In genomic region chr9:91775011-91775707, GRCh38 we compare ENCODE assay signal across 8 cellular contexts.
A peak's percentile ranks its signal among the peaks of the same experiment; 100 is the strongest.
DNase-seq lines count a peak whose midpoint lies in the region; ATAC-seq, FAIRE-seq and TF ChIP-seq lines count a peak whose summit lies in the region.

No MANE protein-coding gene starts in this region.

- no peak for FAIRE-seq in urothelium cell line (lab: Jason Lieb, UNC)

- TF ChIP-seq POLR2A in Peyer's patch (IDR thresholded peaks at IDR 0.05), result no peak

- DNase-seq in EL (peak; percentile 67), HK-2 (ENCODE audit: unreplicated experiment) (peak; percentile 54), Peyer's patch (peak; percentile 39 to 72 (median 62)), foreskin keratinocyte (peak in 1 of 2 donors; percentile 20), urothelium cell line (ENCODE audit: low spot score) (peak; percentile 80), middle frontal gyrus (ENCODE audit: extremely low spot score, low spot score) (no peak)
- peak; percentile 32 to 52 for DNase-seq in activated T-helper 1 cell treated with anti-CD3 and anti-CD28 coated beads, Interleukin-2, amount 50 U/mL, for 16 hours (ENCODE audit: low read depth in 1 of 2, low spot score in 1 of 2)

- H3K4me1 ChIP-seq in Peyer's patch, result peaks cover 0 to 10% (median 0%) of the 10 kb centered on the region in 4 donors
- H3K4me1 ChIP-seq in foreskin keratinocyte, result peaks cover 16% of the 10 kb centered on the region
- H3K4me1 ChIP-seq in parathyroid adenoma, result peaks cover 6% of the 10 kb centered on the region

- no peak overlapping the region for H3K4me2 ChIP-seq in parathyroid adenoma (ENCODE audit: low read length)

- H3K27ac ChIP-seq in Peyer's patch, result no peak overlapping the region
- H3K27ac ChIP-seq in foreskin keratinocyte, result no peak overlapping the region
- H3K27ac ChIP-seq in parathyroid adenoma, result no peak overlapping the region

- no peaks in the 10 kb centered on the region for H3K79me2 ChIP-seq in parathyroid adenoma

- TF ChIP-seq CTCF in Peyer's patch (IDR thresholded peaks at IDR 0.05) (peak; percentile 26 to 69 (median 63)), foreskin keratinocyte (conservative IDR thresholded peaks at IDR 0.05) (peak; percentile 82), parathyroid adenoma (IDR thresholded peaks at IDR 0.05) (peak; percentile 64)

- H3K27me3 ChIP-seq in Peyer's patch (no peaks in the 10 kb centered on the region), foreskin keratinocyte (no peaks in the 10 kb centered on the region), parathyroid adenoma (ENCODE audit: control insufficient read depth, insufficient read depth, low read length) (no peaks in the 10 kb centered on the region)

- no peaks in the 10 kb centered on the region for H3K9me3 ChIP-seq in Peyer's patch
- no peaks in the 10 kb centered on the region for H3K9me3 ChIP-seq in parathyroid adenoma (ENCODE audit: control insufficient read depth, low read length)

- H3K4me3 ChIP-seq in Peyer's patch, result no peak overlapping the region
- H3K4me3 ChIP-seq in parathyroid adenoma (ENCODE audit: low read depth, low read length), result no peak overlapping the region

- H2AFZ ChIP-seq in parathyroid adenoma, result no peak overlapping the region

- H3K36me3 ChIP-seq in Peyer's patch (no peaks in the 10 kb centered on the region), parathyroid adenoma (ENCODE audit: control insufficient read depth, insufficient read depth, low read length) (no peaks in the 10 kb centered on the region)

- ATAC-seq in foreskin keratinocyte, result peak; percentile 63

- H3K9ac ChIP-seq in parathyroid adenoma, result no peak overlapping the region
